Comparison of ENCODE assay signal across 1 cellular context in the genomic region with DNA sequence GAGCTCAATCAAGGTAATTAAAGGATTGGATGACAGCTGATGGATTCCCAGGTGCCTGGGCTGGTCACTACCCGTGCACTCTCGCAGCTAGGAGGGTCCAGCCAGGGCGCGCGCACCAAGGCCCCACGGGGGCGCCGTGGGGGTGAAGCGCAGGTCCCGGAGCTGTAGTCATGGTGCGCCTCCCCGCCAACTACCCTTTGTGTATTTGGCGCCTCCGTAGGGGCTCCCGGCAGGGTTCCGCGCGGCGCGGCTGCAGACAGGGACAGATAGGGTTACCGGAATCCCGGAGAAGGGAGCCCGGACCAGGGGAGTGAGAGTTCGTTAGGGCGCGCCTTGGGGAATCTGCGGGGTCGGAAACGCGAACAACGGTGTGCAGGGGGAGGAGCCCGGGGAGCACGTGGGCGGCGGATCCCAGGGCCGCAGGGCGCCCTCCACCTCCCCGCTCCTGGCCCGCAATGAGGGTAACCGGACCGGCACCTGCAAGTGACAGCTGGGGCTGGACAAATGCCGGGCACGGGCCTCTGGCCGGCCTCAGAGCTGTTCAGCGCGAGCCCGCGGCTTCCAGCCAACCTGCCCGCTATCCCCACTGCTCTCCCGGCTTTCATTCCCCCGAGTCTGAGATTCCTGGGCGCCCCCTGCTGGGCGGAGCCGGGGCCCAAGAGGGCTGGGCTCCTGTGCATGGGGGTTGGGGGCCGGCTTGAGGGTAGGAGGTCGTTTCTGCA.
TF ChIP-seq lines count a peak whose summit lies in the region.

No MANE protein-coding gene starts in this region.

TF ChIP-seq in H1, 55 proteins besides CTCF, POLR2A, EP300 and RAD21:
- TF ChIP-seq KDM1A (IDR thresholded peaks at IDR 0.05; ENCODE audit: borderline replicate concordance, low read length) (no peak), CEBPB (IDR thresholded peaks at IDR 0.05; ENCODE audit: low read depth, low read length) (no peak), SIRT6 (IDR thresholded peaks at IDR 0.05; ENCODE audit: low read length) (no peak), PHF8 (conservative IDR thresholded peaks at IDR 0.05; ENCODE audit: low read depth, low read length) (0 out of 2 replicates have a peak, but pooled peaks have one; percentile 51), HDAC2 (IDR thresholded peaks at IDR 0.05; ENCODE audit: borderline replicate concordance in 1 of 2, low read depth in 2 of 2, low read length in 2 of 2) (peak in 1 of 2 experiments; percentile 88; a peak in 2 of 4 replicates), FOSL1 (IDR thresholded peaks at IDR 0.05; ENCODE audit: insufficient read depth, low read depth, low read length) (no peak), SUZ12 (IDR thresholded peaks at IDR 0.05; ENCODE audit: low read length) (no peak), RFX5 (IDR thresholded peaks at IDR 0.05; ENCODE audit: borderline replicate concordance, low read depth, low read length) (no peak), ASH2L (IDR thresholded peaks at IDR 0.05; ENCODE audit: low read length) (peak; percentile 43), CBX8 (IDR thresholded peaks at IDR 0.05; ENCODE audit: borderline replicate concordance, low read depth, low read length) (no peak), SP1 (IDR thresholded peaks at IDR 0.05; ENCODE audit: low read depth, low read length) (no peak), BACH1 (IDR thresholded peaks at IDR 0.05; ENCODE audit: low read length) (peak; percentile 29; the same call in 1 of the 2 replicates), JUN (IDR thresholded peaks at IDR 0.05; ENCODE audit: low read depth, low read length) (no peak), TAF7 (optimal IDR thresholded peaks at IDR 0.05; ENCODE audit: borderline replicate concordance, low read depth, low read length) (no peak), TAF1 (IDR thresholded peaks at IDR 0.05; ENCODE audit: low read depth, low read length) (peak; percentile 51), CHD2 (IDR thresholded peaks at IDR 0.05; ENCODE audit: low read length) (peak; percentile 12; the same call in 1 of the 2 replicates), TEAD4 (IDR thresholded peaks at IDR 0.05; ENCODE audit: low read depth, low read length) (no peak), EGR1 (IDR thresholded peaks at IDR 0.05; ENCODE audit: borderline replicate concordance, low read depth, low read length) (peak; percentile 19; the same call in 1 of the 2 replicates), CTBP2 (IDR thresholded peaks at IDR 0.05; ENCODE audit: borderline replicate concordance, insufficient read depth, insufficient read length, low read length) (peak; percentile 21), SAP30 (IDR thresholded peaks at IDR 0.05; ENCODE audit: insufficient read depth, insufficient replicate concordance, low read length) (peak; percentile 23)
- TF ChIP-seq, protein P1, sequence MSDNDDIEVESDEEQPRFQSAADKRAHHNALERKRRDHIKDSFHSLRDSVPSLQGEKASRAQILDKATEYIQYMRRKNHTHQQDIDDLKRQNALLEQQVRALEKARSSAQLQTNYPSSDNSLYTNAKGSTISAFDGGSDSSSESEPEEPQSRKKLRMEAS (IDR thresholded peaks at IDR 0.05): peak; percentile 90
- TF ChIP-seq, protein P2, sequence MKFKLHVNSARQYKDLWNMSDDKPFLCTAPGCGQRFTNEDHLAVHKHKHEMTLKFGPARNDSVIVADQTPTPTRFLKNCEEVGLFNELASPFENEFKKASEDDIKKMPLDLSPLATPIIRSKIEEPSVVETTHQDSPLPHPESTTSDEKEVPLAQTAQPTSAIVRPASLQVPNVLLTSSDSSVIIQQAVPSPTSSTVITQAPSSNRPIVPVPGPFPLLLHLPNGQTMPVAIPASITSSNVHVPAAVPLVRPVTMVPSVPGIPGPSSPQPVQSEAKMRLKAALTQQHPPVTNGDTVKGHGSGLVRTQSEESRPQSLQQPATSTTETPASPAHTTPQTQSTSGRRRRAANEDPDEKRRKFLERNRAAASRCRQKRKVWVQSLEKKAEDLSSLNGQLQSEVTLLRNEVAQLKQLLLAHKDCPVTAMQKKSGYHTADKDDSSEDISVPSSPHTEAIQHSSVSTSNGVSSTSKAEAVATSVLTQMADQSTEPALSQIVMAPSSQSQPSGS (IDR thresholded peaks at IDR 0.05; ENCODE audit: low read length): no peak
- TF ChIP-seq, protein P3, sequence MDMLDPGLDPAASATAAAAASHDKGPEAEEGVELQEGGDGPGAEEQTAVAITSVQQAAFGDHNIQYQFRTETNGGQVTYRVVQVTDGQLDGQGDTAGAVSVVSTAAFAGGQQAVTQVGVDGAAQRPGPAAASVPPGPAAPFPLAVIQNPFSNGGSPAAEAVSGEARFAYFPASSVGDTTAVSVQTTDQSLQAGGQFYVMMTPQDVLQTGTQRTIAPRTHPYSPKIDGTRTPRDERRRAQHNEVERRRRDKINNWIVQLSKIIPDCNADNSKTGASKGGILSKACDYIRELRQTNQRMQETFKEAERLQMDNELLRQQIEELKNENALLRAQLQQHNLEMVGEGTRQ (IDR thresholded peaks at IDR 0.05; ENCODE audit: low read length): peak; percentile 3; the same call in 1 of the 2 replicates
- TF ChIP-seq, protein P4, sequence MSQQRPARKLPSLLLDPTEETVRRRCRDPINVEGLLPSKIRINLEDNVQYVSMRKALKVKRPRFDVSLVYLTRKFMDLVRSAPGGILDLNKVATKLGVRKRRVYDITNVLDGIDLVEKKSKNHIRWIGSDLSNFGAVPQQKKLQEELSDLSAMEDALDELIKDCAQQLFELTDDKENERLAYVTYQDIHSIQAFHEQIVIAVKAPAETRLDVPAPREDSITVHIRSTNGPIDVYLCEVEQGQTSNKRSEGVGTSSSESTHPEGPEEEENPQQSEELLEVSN (IDR thresholded peaks at IDR 0.05): peak; percentile 36; the same call in 1 of the 2 replicates
TF ChIP-seq in H1: peak in this region for 12.
